19 cellular contexts compared by ENCODE assay signal in genomic region chr2:173697929-173698328, GRCh38.
A peak's percentile ranks its signal among the peaks of the same experiment; 100 is the strongest.
DNase-seq lines count a peak whose midpoint lies in the region; ATAC-seq, FAIRE-seq and TF ChIP-seq lines count a peak whose summit lies in the region.
"Had no signal": no experiment of that assay in that cellular context is flagged by ENCODE, and none has a peak within 500 bp of the region (broad histone marks: within the 10 kb centered on the region; RNA-seq: fewer than 3 reads in every experiment).

No MANE protein-coding gene starts in this region.

- H3K56ac ChIP-seq in mesendoderm (ENCODE audit: low read length), result no peak overlapping the region

- H3K79me2 ChIP-seq in HCT116 (ENCODE audit: insufficient read depth, low read length), result no peaks in the 10 kb centered on the region
- no peaks in the 10 kb centered on the region for H3K79me2 ChIP-seq in mesendoderm (ENCODE audit: control insufficient read depth, insufficient read depth, low read length)

- DNase-seq in HCT116 (ENCODE audit: low read depth, low spot score), result no peak
- no peak for DNase-seq in HTR-8/SVneo (ENCODE audit: insufficient read length, low spot score)
- DNase-seq in bronchial epithelial cell (ENCODE audit: low read depth), result no peak
- no peak for DNase-seq in urothelium cell line (ENCODE audit: low spot score)
- no peak for DNase-seq in mesendoderm
- no peak for DNase-seq in left ventricle myocardium inferior
- DNase-seq: ACHN; BE2C; C1 segment of cervical spinal cord; Caco-2; CD4-positive, alpha-beta T cell; H7; HFFc6 had no signal

- H3K27me3 ChIP-seq in HCT116 (ENCODE audit: insufficient read depth, low read length) (no peaks in the 10 kb centered on the region), bronchial epithelial cell (ENCODE audit: control insufficient read depth, insufficient read depth, low read length) (no peaks in the 10 kb centered on the region), mesendoderm (ENCODE audit: insufficient read depth, low read length, poor library complexity) (no peaks in the 10 kb centered on the region), left ventricle myocardium inferior (ENCODE audit: low read depth) (no peaks in the 10 kb centered on the region)
- H3K27me3 ChIP-seq: BE2C had no signal

- TF ChIP-seq RAD21 in HCT116 (IDR thresholded peaks at IDR 0.05; ENCODE audit: low read depth), result no peak

- H3K27ac ChIP-seq in HCT116 (ENCODE audit: low read depth, low read length), result no peak overlapping the region
- no peak overlapping the region for H3K27ac ChIP-seq in mesendoderm (ENCODE audit: low read depth, low read length)
- no peak overlapping the region for H3K27ac ChIP-seq in left ventricle myocardium inferior (replicated peaks)
- H3K27ac ChIP-seq: KMS-11 had no signal

- H3K9me2 ChIP-seq in HCT116 (ENCODE audit: insufficient read depth), result no peaks in the 10 kb centered on the region

- CTCF ChIA-PET in HCT116 (lab: Charles Lee), result no interaction called here

- H3K4me2 ChIP-seq in HCT116 (ENCODE audit: low read length) (no peak overlapping the region), mesendoderm (ENCODE audit: low read length) (no peak overlapping the region)
- H3K4me2 ChIP-seq: GM23338, KMS-11 had no signal

- no peaks in the 10 kb centered on the region; the same call in 1 of the 2 replicates for H4K20me1 ChIP-seq in HCT116 (ENCODE audit: insufficient read depth)

- H2AK5ac ChIP-seq in mesendoderm (ENCODE audit: low read length), result no peak overlapping the region

- H2AFZ ChIP-seq in HCT116 (ENCODE audit: low read depth, low read length, poor library complexity, severe bottlenecking), result no peak overlapping the region
- H2AFZ ChIP-seq: GM23338 had no signal

- H2BK120ac ChIP-seq in mesendoderm (ENCODE audit: low read depth, low read length), result no peak overlapping the region

- no peak overlapping the region for H2BK15ac ChIP-seq in mesendoderm (replicated peaks; ENCODE audit: low read depth)

- 100% methylated on average over 1 of the region's 1 CpG for WGBS in mesendoderm (ENCODE audit: extremely low coverage, insufficient coverage, low lambda C conversion rate)

- H3K36me3 ChIP-seq in HCT116 (ENCODE audit: control insufficient read depth in 1 of 2, insufficient read depth in 2 of 2, low read length in 2 of 2) (no peaks in the 10 kb centered on the region; a peak in 1 of 4 replicates), bronchial epithelial cell (ENCODE audit: control insufficient read depth, insufficient read depth, low read length) (no peaks in the 10 kb centered on the region), mesendoderm (ENCODE audit: control insufficient read depth, insufficient read depth, low read length) (no peaks in the 10 kb centered on the region), left ventricle myocardium inferior (no peaks in the 10 kb centered on the region)
- H3K36me3 ChIP-seq: BE2C had no signal

- H3K4me3 ChIP-seq in HCT116 (replicated peaks in 1 of 2; ENCODE audit: low read depth in 1 of 2, low read length in 2 of 2) (no peak overlapping the region), bronchial epithelial cell (ENCODE audit: low read depth, low read length) (no peak overlapping the region), mesendoderm (ENCODE audit: low read length) (no peak overlapping the region), left ventricle myocardium inferior (no peak overlapping the region)
- H3K4me3 ChIP-seq: GM23338 had no signal

- H3K9ac ChIP-seq in HCT116 (ENCODE audit: low read length) (no peak overlapping the region), mesendoderm (ENCODE audit: low read length) (no peak overlapping the region)
- H3K9ac ChIP-seq: KMS-11 had no signal

- TSS peak; percentile 56 for BruUV-seq in HCT116 (replicated peaks; lab: Mats Ljungman, UMichigan)

- FAIRE-seq in HTR-8/SVneo (lab: Jason Lieb, UNC) (peak; percentile 95), bronchial epithelial cell (lab: Jason Lieb, UNC) (peak; percentile 97), urothelium cell line (lab: Jason Lieb, UNC) (peak; percentile 99)
- FAIRE-seq: D721Med, G401.6, GM12892 had no signal

- POLR2A ChIA-PET in HCT116 (lab: Charles Lee), result no interaction called here

- no peak for TF ChIP-seq POLR2A in HCT116 (IDR thresholded peaks at IDR 0.05; ENCODE audit: borderline replicate concordance, extremely low read depth, insufficient read depth, insufficient read length)

- TF ChIP-seq CTCF in HCT116 (IDR thresholded peaks at IDR 0.05 in 2 of 3, conservative IDR thresholded peaks at IDR 0.05 in 1 of 3; ENCODE audit: borderline replicate concordance in 1 of 3, insufficient read depth in 1 of 3, low read depth in 2 of 3, low read length in 2 of 3), result no peak
- no peak for TF ChIP-seq CTCF in bronchial epithelial cell (IDR thresholded peaks at IDR 0.05; ENCODE audit: insufficient read depth, low read length, severe bottlenecking)
- TF ChIP-seq CTCF in left ventricle myocardium inferior (IDR thresholded peaks at IDR 0.05; ENCODE audit: borderline replicate concordance), result no peak

- RAD21 ChIA-PET in HCT116 (lab: Charles Lee; ENCODE audit: low non-redundant PET in 1 of 2, low total read pairs in 2 of 2, uncharacterized antibody in 2 of 2, unreplicated experiment in 2 of 2), result no interaction called here

- no peaks in the 10 kb centered on the region for H3K9me3 ChIP-seq in HCT116 (ENCODE audit: control insufficient read depth in 1 of 2, insufficient read depth in 1 of 2, low read depth in 1 of 2, low read length in 2 of 2)
- H3K9me3 ChIP-seq in left ventricle myocardium inferior (replicated peaks), result peaks cover 8% of the 10 kb centered on the region
- H3K9me3 ChIP-seq: BE2C, Caco-2 had no signal

- intact Hi-C loops in HCT116 (cut with micrococcal nuclease), result no loop called here
- intact Hi-C loops in left ventricle myocardium inferior (cut with micrococcal nuclease), result no loop called here

- H3K79me1 ChIP-seq in mesendoderm (ENCODE audit: low read length), result no peaks in the 10 kb centered on the region

- H3K23ac ChIP-seq in mesendoderm (ENCODE audit: low read length), result no peak overlapping the region

- no peak overlapping the region for H2BK5ac ChIP-seq in mesendoderm (ENCODE audit: low read length)

- H3K4me1 ChIP-seq in HCT116 (ENCODE audit: control insufficient read depth in 1 of 2, insufficient read depth in 2 of 2, low read length in 2 of 2) (no peaks in the 10 kb centered on the region), mesendoderm (ENCODE audit: control insufficient read depth, low read depth, low read length) (no peaks in the 10 kb centered on the region), left ventricle myocardium inferior (no peaks in the 10 kb centered on the region)
- H3K4me1 ChIP-seq: BE2C, Caco-2 had no signal

- ATAC-seq in HCT116, result no peak
- no peak for ATAC-seq in GM18498 (IDR thresholded peaks at IDR 0.05; ENCODE audit: unreplicated experiment)
- ATAC-seq: GM23338 had no signal

- no peak overlapping the region for H3K4ac ChIP-seq in mesendoderm (ENCODE audit: low read depth, low read length)

- no peak overlapping the region for H3K18ac ChIP-seq in mesendoderm (ENCODE audit: low read length)

- H4K5ac ChIP-seq in mesendoderm (ENCODE audit: low read length), result no peak overlapping the region

- H4K8ac ChIP-seq in mesendoderm (ENCODE audit: low read depth, low read length), result no peak overlapping the region

TF ChIP-seq in HCT116, 20 proteins besides CTCF, POLR2A, EP300 and RAD21 (continues in another document):
- TF ChIP-seq ZNF274 (IDR thresholded peaks at IDR 0.05; ENCODE audit: low read depth, low read length) (no peak), TCF7L2 (IDR thresholded peaks at IDR 0.05; ENCODE audit: borderline replicate concordance, extremely low read depth, insufficient read depth, insufficient read length) (no peak), EZH2phosphoT487 (IDR thresholded peaks at IDR 0.05; ENCODE audit: borderline replicate concordance) (no peak), SIN3A (IDR thresholded peaks at IDR 0.05; ENCODE audit: low read depth) (no peak), REST (IDR thresholded peaks at IDR 0.05; ENCODE audit: low read depth) (no peak), ZFX (IDR thresholded peaks at IDR 0.05) (no peak), CEBPB (IDR thresholded peaks at IDR 0.05; ENCODE audit: low read depth) (no peak), FOSL1 (IDR thresholded peaks at IDR 0.05; ENCODE audit: low read depth) (no peak), SP1 (IDR thresholded peaks at IDR 0.05; ENCODE audit: low read depth) (no peak), SRF (IDR thresholded peaks at IDR 0.05; ENCODE audit: low read depth) (no peak), POLR2AphosphoS5 (IDR thresholded peaks at IDR 0.05; ENCODE audit: low read depth, low read length) (no peak), ELF1 (IDR thresholded peaks at IDR 0.05; ENCODE audit: borderline replicate concordance, low read depth) (no peak), MAX (IDR thresholded peaks at IDR 0.05) (no peak), ATF3 (IDR thresholded peaks at IDR 0.05) (no peak)
